ENCODE assay signal across 8 cellular contexts in the genomic region with DNA sequence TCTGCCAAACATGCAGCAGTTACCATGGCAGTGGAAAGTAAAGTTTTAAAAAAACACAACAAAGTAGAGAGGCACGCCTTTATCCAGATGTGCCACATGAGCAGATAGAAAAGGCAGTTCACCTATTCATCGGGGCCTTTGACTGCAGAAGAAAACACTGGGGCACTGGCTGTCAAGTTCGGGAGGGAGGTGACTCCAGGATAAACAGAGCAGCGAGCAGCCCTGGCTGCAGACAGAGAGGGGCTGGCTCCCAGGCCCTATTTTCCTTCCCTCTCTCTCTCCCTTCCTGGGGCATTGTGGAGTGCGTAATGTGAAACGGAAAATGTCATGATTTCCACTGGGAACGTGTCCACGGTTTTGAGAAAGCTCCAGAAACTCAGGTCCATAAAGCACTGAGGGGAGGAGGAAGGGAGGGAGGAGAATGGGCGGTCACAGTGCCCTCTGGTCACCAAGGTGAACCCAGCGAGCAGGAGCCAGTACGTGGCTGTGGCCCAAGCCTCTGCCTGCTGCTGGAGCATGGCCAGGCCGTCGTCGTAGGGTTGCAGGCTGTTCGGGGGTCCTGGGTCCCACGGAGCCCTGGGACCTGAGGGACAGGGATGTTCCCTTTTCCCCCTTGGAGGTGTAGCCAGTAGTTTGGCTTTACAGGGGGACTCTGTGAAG.
A peak's percentile ranks its signal among the peaks of the same experiment; 100 is the strongest.
DNase-seq lines count a peak whose midpoint lies in the region; TF ChIP-seq lines count a peak whose summit lies in the region.

No MANE protein-coding gene starts in this region.

- intact Hi-C loops in sigmoid colon (cut with DNase I), result loop anchor here (1.0 to 10.0 kb wide), 9 partner anchors 48 to 1340 kb away; a partner anchor contains a TSS

- no peak overlapping the region for H3K4me3 ChIP-seq in cardiac muscle cell
- peak overlapping the region in 3 of 4 donors; percentile 15 to 23 (median 15) for H3K4me3 ChIP-seq in sigmoid colon

- H3K9me3 ChIP-seq in cardiac muscle cell (ENCODE audit: low read depth), result no peaks in the 10 kb centered on the region
- no peaks in the 10 kb centered on the region for H3K9me3 ChIP-seq in sigmoid colon

- no peak for TF ChIP-seq POLR2A in sigmoid colon (IDR thresholded peaks at IDR 0.05)

- H3K4me1 ChIP-seq in cardiac muscle cell (ENCODE audit: low read depth) (peaks cover 68% of the 10 kb centered on the region), sigmoid colon (peaks cover 0 to 84% (median 76%) of the 10 kb centered on the region in 4 donors)

- peak; percentile 54 to 83 (median 74) for TF ChIP-seq EP300 in sigmoid colon (IDR thresholded peaks at IDR 0.05)

- 3 to 8% methylated on average over 16 of the region's 16 CpGs for WGBS in sigmoid colon, 2 donors

- TF ChIP-seq CTCF in cardiac muscle cell (IDR thresholded peaks at IDR 0.05; ENCODE audit: low read depth, low read length) (no peak), sigmoid colon (IDR thresholded peaks at IDR 0.05) (no peak)

- H3K36me3 ChIP-seq in cardiac muscle cell, result no peaks in the 10 kb centered on the region
- H3K36me3 ChIP-seq in sigmoid colon, result no peaks in the 10 kb centered on the region

- H3K27me3 ChIP-seq in cardiac muscle cell, result no peaks in the 10 kb centered on the region
- no peaks in the 10 kb centered on the region for H3K27me3 ChIP-seq in sigmoid colon

- peak; percentile 40 for DNase-seq in stimulated activated CD4-positive, alpha-beta T cell treated with anti-CD3 and anti-CD28 coated beads, Interleukin-15, amount 100 ng/mL, for 24 hours
- no peak for DNase-seq in stimulated activated CD4-positive, alpha-beta T cell treated with anti-CD3 and anti-CD28 coated beads, Interleukin-4, amount 100 ng/mL, for 1 hour
- DNase-seq in NCI-H146 (lab: John Stamatoyannopoulos, UW) (peak; percentile 88), cardiac muscle cell (ENCODE audit: low read depth in 1 of 2, low spot score in 1 of 2) (peak in 1 of 2 donors; percentile 53), sigmoid colon (peak; percentile 95), epidermal melanocyte (ENCODE audit: insufficient read length, low spot score) (no peak), iPS-NIHi7 (ENCODE audit: extremely low spot score) (no peak)
- peak; percentile 76 for DNase-seq in activated effector memory CD4-positive, alpha-beta T cell treated with anti-CD3 and anti-CD28 coated beads, Interleukin-2, amount 50 U/mL, for 16 hours

- peak overlapping the region; percentile 95 for H3K27ac ChIP-seq in cardiac muscle cell
- peak overlapping the region; percentile 94 to 97 (median 96) for H3K27ac ChIP-seq in sigmoid colon

Comparison
In these comparisons a context has a peak if more than half of its experiments do, and no peak if none do; other contexts are left out.
1. DNase-seq: peak in stimulated activated CD4-positive, alpha-beta T cell treated with anti-CD3 and anti-CD28 coated beads, Interleukin-15, amount 100 ng/mL, for 24 hours (single experiment), NCI-H146 (single experiment), activated effector memory CD4-positive, alpha-beta T cell treated with anti-CD3 and anti-CD28 coated beads, Interleukin-2, amount 50 U/mL, for 16 hours (single experiment) and sigmoid colon (single experiment); none in stimulated activated CD4-positive, alpha-beta T cell treated with anti-CD3 and anti-CD28 coated beads, Interleukin-4, amount 100 ng/mL, for 1 hour (single experiment), epidermal melanocyte (single experiment) and iPS-NIHi7 (single experiment).